ENCODE assay signal across 1 cellular context in the genomic region with DNA sequence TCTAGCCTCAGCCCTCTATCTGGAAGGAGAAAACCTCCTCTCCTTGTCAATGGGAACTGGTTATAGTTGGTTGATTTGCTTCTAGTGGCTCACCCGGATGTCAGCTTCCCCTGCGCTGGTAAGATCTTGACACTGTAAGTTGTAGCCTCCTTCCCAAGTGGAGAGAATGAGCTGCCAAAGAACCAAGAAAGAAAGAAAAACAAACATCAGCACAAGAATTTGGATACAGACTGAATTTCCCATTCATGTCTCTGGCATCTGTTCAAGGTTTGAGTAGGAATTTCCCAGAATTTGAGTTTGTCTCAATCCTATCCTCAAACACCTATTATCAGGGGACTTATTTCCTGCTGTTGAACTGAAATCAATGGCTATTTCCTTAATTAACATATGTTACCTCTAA.
TF ChIP-seq lines count a peak whose summit lies in the region.

No MANE protein-coding gene starts in this region.

TF ChIP-seq in HEK293, 187 proteins besides CTCF, POLR2A, EP300 and RAD21 (continued from another document):
- no peak for TF ChIP-seq ZBTB49 (tag by site-specific recombination; IDR thresholded peaks at IDR 0.05; ENCODE audit: low read depth)
- no peak for TF ChIP-seq ZNF112 (tag by site-specific recombination; IDR thresholded peaks at IDR 0.05)
